ENCODE assay signal across 22 cellular contexts in genomic region chr12:71810905-71811304, GRCh38. TPM values are rescaled to one million over a fixed set of nuclear protein-coding genes. Genes with fewer than 3 reads are reported as not detected.
DNase-seq lines count a peak whose midpoint lies in the region; ATAC-seq and TF ChIP-seq lines count a peak whose summit lies in the region.
"Had no signal": no experiment of that assay in that cellular context is flagged by ENCODE, and none has a peak within 500 bp of the region (broad histone marks: within the 10 kb centered on the region; RNA-seq: fewer than 3 reads in every experiment).

No MANE protein-coding gene starts in this region.

- no peaks in the 10 kb centered on the region for H3K9me3 ChIP-seq in breast epithelium
- no peaks in the 10 kb centered on the region for H3K9me3 ChIP-seq in mammary epithelial cell (replicated peaks; ENCODE audit: insufficient read depth, low read length)
- no peaks in the 10 kb centered on the region for H3K9me3 ChIP-seq in CD4-positive, alpha-beta T cell (ENCODE audit: control insufficient read depth, low read length)
- H3K9me3 ChIP-seq: BE2C, Caco-2, HAP-1, SJSA1 had no signal

- 31% methylated on average over 4 of the region's 4 CpGs for WGBS in mammary epithelial cell (ENCODE audit: low coverage, missing lambda C conversion rate)

- H4K20me1 ChIP-seq in mammary epithelial cell (ENCODE audit: insufficient read depth, low read length): no peaks in the 10 kb centered on the region

- H3K36me3 Mint-ChIP-seq in MCF 10A (ENCODE audit: insufficient read depth, unreplicated experiment): no peaks in the 10 kb centered on the region
- no peaks in the 10 kb centered on the region for H3K36me3 Mint-ChIP-seq in CD4-positive, alpha-beta T cell (ENCODE audit: low read depth)
- H3K36me3 Mint-ChIP-seq: CD4-positive, CD25-positive, alpha-beta regulatory T cell had no signal

- H3K36me3 ChIP-seq in breast epithelium: no peaks in the 10 kb centered on the region
- H3K36me3 ChIP-seq in mammary epithelial cell (ENCODE audit: insufficient read depth, low read length): no peaks in the 10 kb centered on the region
- H3K36me3 ChIP-seq: BE2C, HAP-1, SJSA1 had no signal

- no peak overlapping the region for H3K4me3 Mint-ChIP-seq in MCF 10A (ENCODE audit: unreplicated experiment)
- H3K4me3 Mint-ChIP-seq in CD4-positive, alpha-beta T cell: no peak overlapping the region
- H3K4me3 Mint-ChIP-seq: CD4-positive, CD25-positive, alpha-beta regulatory T cell had no signal

- no peak overlapping the region for H3K4me2 ChIP-seq in mammary epithelial cell (ENCODE audit: insufficient read depth, low read depth, low read length)

- no peak overlapping the region for H3K9ac ChIP-seq in mammary epithelial cell (ENCODE audit: insufficient read depth, low read length)

- no peak for TF ChIP-seq POLR2A in breast epithelium (IDR thresholded peaks at IDR 0.05)

- no peak overlapping the region for H3K27ac Mint-ChIP-seq in MCF 10A (ENCODE audit: low read depth, unreplicated experiment)
- H3K27ac Mint-ChIP-seq in CD4-positive, alpha-beta T cell: no peak overlapping the region
- H3K27ac Mint-ChIP-seq: CD4-positive, CD25-positive, alpha-beta regulatory T cell had no signal

- no TSS peak for BruUV-seq in MCF 10A (replicated peaks; lab: Mats Ljungman, UMichigan)
- no TSS peak for BruUV-seq in mammary epithelial cell (replicated peaks; lab: Mats Ljungman, UMichigan)

- peak; percentile 6 for DNase-seq in MCF 10A (ENCODE audit: unreplicated experiment)
- DNase-seq in breast epithelium (ENCODE audit: low spot score in 2 of 2): no peak
- DNase-seq in mammary epithelial cell: peak; percentile 57
- peak; percentile 10 to 52 for DNase-seq in foreskin fibroblast
- peak; percentile 40 for DNase-seq in stromal cell of bone marrow (ENCODE audit: low read depth)
- no peak for DNase-seq in CD4-positive, alpha-beta T cell
- no peak for DNase-seq in activated CD8-positive, alpha-beta memory T cell treated with anti-CD3 and anti-CD28 coated beads, Interleukin-2, amount 50 U/mL, for 48 hours
- DNase-seq: BE2C; Caco-2; CD4-positive, CD25-positive, alpha-beta regulatory T cell; MV-4-11; NCI-H1417; NCI-H187; NCI-H2107; NCI-H510A treated with DMSO at 0.1 percent for 48 hours; NCI-H774; OCI-M1; SW 1271 had no signal

- no peaks in the 10 kb centered on the region for H3K9me3 Mint-ChIP-seq in MCF 10A (ENCODE audit: unreplicated experiment)
- H3K9me3 Mint-ChIP-seq in CD4-positive, alpha-beta T cell: no peaks in the 10 kb centered on the region

- TF ChIP-seq CTCF in MCF 10A (IDR thresholded peaks at IDR 0.05; ENCODE audit: unreplicated experiment) (no peak), breast epithelium (IDR thresholded peaks at IDR 0.05) (no peak), mammary epithelial cell (conservative IDR thresholded peaks at IDR 0.05 in 1 of 2, IDR thresholded peaks at IDR 0.05 in 1 of 2; ENCODE audit: extremely low read depth in 1 of 2, insufficient read depth in 1 of 2, low read depth in 1 of 2, low read length in 2 of 2) (no peak), foreskin fibroblast (IDR thresholded peaks at IDR 0.05; ENCODE audit: low read depth, low read length) (no peak)
- TF ChIP-seq CTCF in CD4-positive, alpha-beta T cell (IDR thresholded peaks at IDR 0.05): no peak

- H3K4me1 ChIP-seq in breast epithelium: no peaks in the 10 kb centered on the region
- no peaks in the 10 kb centered on the region for H3K4me1 ChIP-seq in mammary epithelial cell (ENCODE audit: insufficient read depth, low read length)
- H3K4me1 ChIP-seq: BE2C, Caco-2, HAP-1, SJSA1 had no signal

- H3K4me3 ChIP-seq in breast epithelium (no peak overlapping the region), mammary epithelial cell (replicated peaks in 1 of 3; ENCODE audit: insufficient read depth in 1 of 3, low read depth in 2 of 3, low read length in 3 of 3) (no peak overlapping the region), foreskin fibroblast (ENCODE audit: low read depth in 1 of 2, low read length in 2 of 2) (no peak overlapping the region)
- H3K4me3 ChIP-seq: HAP-1, K562, SJSA1 had no signal

- intact Hi-C loops in MCF 10A (cut with micrococcal nuclease) (no loop called here), breast epithelium (cut with DNase I; ENCODE audit: low total_unique reads) (no loop called here), mammary epithelial cell (cut with micrococcal nuclease) (no loop called here)
- intact Hi-C loops in CD4-positive, alpha-beta T cell (cut with DNase I, micrococcal nuclease): no loop called here

- dilution Hi-C loops in mammary epithelial cell (cut with HindIII; ENCODE audit: low sequenced_read_pairs): no loop called here

- H3K27me3 Mint-ChIP-seq in MCF 10A (ENCODE audit: insufficient read depth, unreplicated experiment): peaks cover 30% of the 10 kb centered on the region
- H3K27me3 Mint-ChIP-seq in CD4-positive, alpha-beta T cell: peaks cover 37% of the 10 kb centered on the region

- H2AFZ ChIP-seq in mammary epithelial cell (ENCODE audit: low read depth, low read length): no peak overlapping the region

- no peaks in the 10 kb centered on the region for H3K4me1 Mint-ChIP-seq in MCF 10A (ENCODE audit: insufficient read depth, unreplicated experiment)
- no peaks in the 10 kb centered on the region for H3K4me1 Mint-ChIP-seq in CD4-positive, alpha-beta T cell (ENCODE audit: low read depth)
- H3K4me1 Mint-ChIP-seq: CD4-positive, CD25-positive, alpha-beta regulatory T cell had no signal

- H3K27me3 ChIP-seq in breast epithelium (no peaks in the 10 kb centered on the region), mammary epithelial cell (ENCODE audit: insufficient read depth, low read length) (peaks cover 3% of the 10 kb centered on the region)
- H3K27me3 ChIP-seq in CD4-positive, alpha-beta T cell (ENCODE audit: control insufficient read depth, insufficient read depth, low read length): peaks cover 18% of the 10 kb centered on the region

- no peak for ATAC-seq in CD4-positive, alpha-beta T cell (ENCODE audit: poor library complexity)
- no peak for ATAC-seq in GM21447 (IDR thresholded peaks at IDR 0.05; ENCODE audit: unreplicated experiment)
- ATAC-seq: K562 had no signal

- in situ Hi-C loops in mammary epithelial cell (cut with MboI; ENCODE audit: low sequenced_read_pairs in 2 of 2): no loop called here

- CTCF ChIA-PET in MCF 10A (lab: Yijun Ruan, JAX): no interaction called here
- CTCF ChIA-PET in mammary epithelial cell (lab: Charles Lee; ENCODE audit: low non-redundant PET): no interaction called here
- CTCF ChIA-PET in CD4-positive, alpha-beta T cell (lab: Charles Lee): no interaction called here

- no peaks in the 10 kb centered on the region for H3K79me2 ChIP-seq in mammary epithelial cell (ENCODE audit: insufficient read depth, low read length)

- H3K27ac ChIP-seq in breast epithelium (no peak overlapping the region), mammary epithelial cell (ENCODE audit: insufficient read depth, low read depth, low read length) (no peak overlapping the region)
- H3K27ac ChIP-seq in CD4-positive, alpha-beta T cell (ENCODE audit: low read depth, low read length): no peak overlapping the region
- H3K27ac ChIP-seq: SJSA1 had no signal

- POLR2A ChIA-PET in MCF 10A (lab: Yijun Ruan, JAX): interaction anchor here (0.6 kb wide), 1 partner anchor 29 kb away, joined by 4 read pairs; no protein-coding TSS in a partner anchor
- POLR2A ChIA-PET in CD4-positive, alpha-beta T cell (lab: Charles Lee): no interaction called here

RNA-seq across cellular contexts. Expression of gene TBC1D15, which starts 28.7 kb away (rescaled TPM):
- total RNA-seq in MCF 10A (2022): 42.4 and 43.8 TPM in 2 replicates
- 10 to 100 TPM; 56.7 to 64.2 (median 59.8) TPM for total RNA-seq in breast epithelium
- total RNA-seq in mammary epithelial cell: 10 to 100 TPM; 12.5 to 25.6 TPM
- 11.3 TPM for polyA plus RNA-seq in mammary epithelial cell
- polyA minus RNA-seq in mammary epithelial cell: 33.2 TPM
- 100 to 1,000 TPM; 121 to 123 TPM for total RNA-seq in CD4-positive, alpha-beta T cell

RNA-seq across cellular contexts. Expression of gene RAB21, which starts 56.2 kb away (rescaled TPM):
- total RNA-seq in MCF 10A (2022): 86.4 and 88.0 TPM in 2 replicates
- total RNA-seq in breast epithelium: 10 to 100 TPM; 22.1 to 26.9 (median 22.6) TPM
- total RNA-seq in mammary epithelial cell: 10 to 100 TPM; 13.2 to 76.6 TPM
- polyA plus RNA-seq in mammary epithelial cell: 8.2 TPM
- polyA minus RNA-seq in mammary epithelial cell: 3.9 TPM
- total RNA-seq in CD4-positive, alpha-beta T cell: 100 to 1,000 TPM; 106 to 108 TPM

Comparison
In these comparisons a context has a peak if more than half of its experiments do, and no peak if none do; other contexts are left out.
1. DNase-seq: peak in MCF 10A (single experiment), mammary epithelial cell (single experiment), foreskin fibroblast (2 of 2) and stromal cell of bone marrow (single experiment); none in breast epithelium (0 of 2), CD4-positive, alpha-beta T cell (0 of 10) and activated CD8-positive, alpha-beta memory T cell treated with anti-CD3 and anti-CD28 coated beads, Interleukin-2, amount 50 U/mL, for 48 hours (single experiment).